Comparison of ENCODE assay signal across 1 cellular context in genomic region chr12:50070314-50071060, GRCh38.
A peak's percentile ranks its signal among the peaks of the same experiment; 100 is the strongest.
TF ChIP-seq lines count a peak whose summit lies in the region.

No MANE protein-coding gene starts in this region.

TF ChIP-seq in K562, 482 proteins besides CTCF, POLR2A, EP300 and RAD21 (continues in another document):
- 0 out of 2 replicates have a peak, but pooled peaks have one; percentile 10 for TF ChIP-seq ZBTB7A (IDR thresholded peaks at IDR 0.05; ENCODE audit: borderline replicate concordance, control insufficient read depth, low read depth, low read length)
- TF ChIP-seq CC2D1A (IDR thresholded peaks at IDR 0.05), result peak; percentile 67; the same call in 1 of the 2 replicates
- TF ChIP-seq SIN3A (IDR thresholded peaks at IDR 0.05; ENCODE audit: borderline replicate concordance in 2 of 2, control insufficient read depth in 1 of 2, low read depth in 2 of 2, low read length in 2 of 2), result no peak
- no peak for TF ChIP-seq RBM15 (IDR thresholded peaks at IDR 0.05; ENCODE audit: insufficient read depth, low read length)
- TF ChIP-seq MLLT1 (IDR thresholded peaks at IDR 0.05), result peak in 1 of 2 experiments; percentile 31; a peak in 1 of 4 replicates
- TF ChIP-seq, protein P1, sequence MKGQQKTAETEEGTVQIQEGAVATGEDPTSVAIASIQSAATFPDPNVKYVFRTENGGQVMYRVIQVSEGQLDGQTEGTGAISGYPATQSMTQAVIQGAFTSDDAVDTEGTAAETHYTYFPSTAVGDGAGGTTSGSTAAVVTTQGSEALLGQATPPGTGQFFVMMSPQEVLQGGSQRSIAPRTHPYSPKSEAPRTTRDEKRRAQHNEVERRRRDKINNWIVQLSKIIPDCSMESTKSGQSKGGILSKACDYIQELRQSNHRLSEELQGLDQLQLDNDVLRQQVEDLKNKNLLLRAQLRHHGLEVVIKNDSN (CRISPR knock-in tag; IDR thresholded peaks at IDR 0.05), result peak; percentile 38; the same call in 1 of the 2 replicates
- TF ChIP-seq, protein P2, sequence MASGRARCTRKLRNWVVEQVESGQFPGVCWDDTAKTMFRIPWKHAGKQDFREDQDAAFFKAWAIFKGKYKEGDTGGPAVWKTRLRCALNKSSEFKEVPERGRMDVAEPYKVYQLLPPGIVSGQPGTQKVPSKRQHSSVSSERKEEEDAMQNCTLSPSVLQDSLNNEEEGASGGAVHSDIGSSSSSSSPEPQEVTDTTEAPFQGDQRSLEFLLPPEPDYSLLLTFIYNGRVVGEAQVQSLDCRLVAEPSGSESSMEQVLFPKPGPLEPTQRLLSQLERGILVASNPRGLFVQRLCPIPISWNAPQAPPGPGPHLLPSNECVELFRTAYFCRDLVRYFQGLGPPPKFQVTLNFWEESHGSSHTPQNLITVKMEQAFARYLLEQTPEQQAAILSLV (tag; IDR thresholded peaks at IDR 0.05), result no peak
- peak; percentile 27; the same call in 1 of the 2 replicates for TF ChIP-seq ARID4B (CRISPR knock-in tag; IDR thresholded peaks at IDR 0.05)
- peak; percentile 23; the same call in 1 of the 2 replicates for TF ChIP-seq VEZF1 (CRISPR knock-in tag; IDR thresholded peaks at IDR 0.05)
- TF ChIP-seq ATF1 (CRISPR knock-in tag; IDR thresholded peaks at IDR 0.05), result no peak
- no peak for TF ChIP-seq ATF1 (tag; IDR thresholded peaks at IDR 0.05)
- peak; percentile 77; the same call in 1 of the 2 replicates for TF ChIP-seq HLTF (IDR thresholded peaks at IDR 0.05)
- TF ChIP-seq RBM25 (IDR thresholded peaks at IDR 0.05; ENCODE audit: low read depth, low read length, severe bottlenecking), result no peak
- TF ChIP-seq JUND (IDR thresholded peaks at IDR 0.05; ENCODE audit: borderline replicate concordance, low read depth, low read length), result peak; percentile 35; the same call in 1 of the 2 replicates
- peak; percentile 36; the same call in 1 of the 3 replicates for TF ChIP-seq JUND (tag; IDR thresholded peaks at IDR 0.05; ENCODE audit: borderline replicate concordance, low read depth, low read length)
- TF ChIP-seq SMAD2 (IDR thresholded peaks at IDR 0.05; ENCODE audit: low read depth, low read length), result no peak
- peak; percentile 39 for TF ChIP-seq ARID1B (IDR thresholded peaks at IDR 0.05)
- TF ChIP-seq, protein P3, sequence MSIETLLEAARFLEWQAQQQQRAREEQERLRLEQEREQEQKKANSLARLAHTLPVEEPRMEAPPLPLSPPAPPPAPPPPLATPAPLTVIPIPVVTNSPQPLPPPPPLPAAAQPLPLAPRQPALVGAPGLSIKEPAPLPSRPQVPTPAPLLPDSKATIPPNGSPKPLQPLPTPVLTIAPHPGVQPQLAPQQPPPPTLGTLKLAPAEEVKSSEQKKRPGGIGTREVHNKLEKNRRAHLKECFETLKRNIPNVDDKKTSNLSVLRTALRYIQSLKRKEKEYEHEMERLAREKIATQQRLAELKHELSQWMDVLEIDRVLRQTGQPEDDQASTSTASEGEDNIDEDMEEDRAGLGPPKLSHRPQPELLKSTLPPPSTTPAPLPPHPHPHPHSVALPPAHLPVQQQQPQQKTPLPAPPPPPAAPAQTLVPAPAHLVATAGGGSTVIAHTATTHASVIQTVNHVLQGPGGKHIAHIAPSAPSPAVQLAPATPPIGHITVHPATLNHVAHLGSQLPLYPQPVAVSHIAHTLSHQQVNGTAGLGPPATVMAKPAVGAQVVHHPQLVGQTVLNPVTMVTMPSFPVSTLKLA (conservative IDR thresholded peaks at IDR 0.05), result peak in 1 of 2 experiments; percentile 45; a peak in 2 of 4 replicates
- TF ChIP-seq RCOR1 (IDR thresholded peaks at IDR 0.05; ENCODE audit: borderline replicate concordance in 1 of 2, low read depth in 2 of 2, low read length in 2 of 2), result peak in 1 of 2 experiments; percentile 40; a peak in 1 of 4 replicates
- TF ChIP-seq ZNF263 (CRISPR knock-in tag; IDR thresholded peaks at IDR 0.05; ENCODE audit: borderline replicate concordance), result peak; percentile 62; the same call in 1 of the 2 replicates
- peak in 1 of 3 experiments; percentile 75; a peak in 2 of 6 replicates for TF ChIP-seq ZBTB11 (CRISPR knock-in tag; IDR thresholded peaks at IDR 0.05)
- TF ChIP-seq ZFP91 (CRISPR knock-in tag; IDR thresholded peaks at IDR 0.05), result no peak
- TF ChIP-seq, protein P4, sequence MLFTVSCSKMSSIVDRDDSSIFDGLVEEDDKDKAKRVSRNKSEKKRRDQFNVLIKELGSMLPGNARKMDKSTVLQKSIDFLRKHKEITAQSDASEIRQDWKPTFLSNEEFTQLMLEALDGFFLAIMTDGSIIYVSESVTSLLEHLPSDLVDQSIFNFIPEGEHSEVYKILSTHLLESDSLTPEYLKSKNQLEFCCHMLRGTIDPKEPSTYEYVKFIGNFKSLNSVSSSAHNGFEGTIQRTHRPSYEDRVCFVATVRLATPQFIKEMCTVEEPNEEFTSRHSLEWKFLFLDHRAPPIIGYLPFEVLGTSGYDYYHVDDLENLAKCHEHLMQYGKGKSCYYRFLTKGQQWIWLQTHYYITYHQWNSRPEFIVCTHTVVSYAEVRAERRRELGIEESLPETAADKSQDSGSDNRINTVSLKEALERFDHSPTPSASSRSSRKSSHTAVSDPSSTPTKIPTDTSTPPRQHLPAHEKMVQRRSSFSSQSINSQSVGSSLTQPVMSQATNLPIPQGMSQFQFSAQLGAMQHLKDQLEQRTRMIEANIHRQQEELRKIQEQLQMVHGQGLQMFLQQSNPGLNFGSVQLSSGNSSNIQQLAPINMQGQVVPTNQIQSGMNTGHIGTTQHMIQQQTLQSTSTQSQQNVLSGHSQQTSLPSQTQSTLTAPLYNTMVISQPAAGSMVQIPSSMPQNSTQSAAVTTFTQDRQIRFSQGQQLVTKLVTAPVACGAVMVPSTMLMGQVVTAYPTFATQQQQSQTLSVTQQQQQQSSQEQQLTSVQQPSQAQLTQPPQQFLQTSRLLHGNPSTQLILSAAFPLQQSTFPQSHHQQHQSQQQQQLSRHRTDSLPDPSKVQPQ (CRISPR knock-in tag; IDR thresholded peaks at IDR 0.05; ENCODE audit: borderline replicate concordance), result no peak
- TF ChIP-seq HSF4 (CRISPR knock-in tag; IDR thresholded peaks at IDR 0.05; ENCODE audit: borderline replicate concordance), result no peak
- TF ChIP-seq CBX3 (IDR thresholded peaks at IDR 0.05; ENCODE audit: borderline replicate concordance in 1 of 2, low read length in 2 of 2), result peak in 1 of 2 experiments; percentile 44; a peak in 1 of 3 replicates
- 0 out of 2 replicates have a peak, but pooled peaks have one; percentile 44 for TF ChIP-seq LARP7 (IDR thresholded peaks at IDR 0.05)
- no peak; the same call in 1 of the 2 replicates for TF ChIP-seq KLF1 (tag; IDR thresholded peaks at IDR 0.05)
- peak; percentile 39; the same call in 1 of the 2 replicates for TF ChIP-seq SPI1 (IDR thresholded peaks at IDR 0.05; ENCODE audit: borderline replicate concordance, low read depth, low read length)
- peak; percentile 27; the same call in 1 of the 2 replicates for TF ChIP-seq NKRF (IDR thresholded peaks at IDR 0.05; ENCODE audit: borderline replicate concordance)
- 0 out of 2 replicates have a peak, but pooled peaks have one; percentile 35 for TF ChIP-seq ZNF224 (CRISPR knock-in tag; IDR thresholded peaks at IDR 0.05)
- TF ChIP-seq TEAD4 (IDR thresholded peaks at IDR 0.05; ENCODE audit: low read length), result no peak; the same call in 1 of the 2 replicates
- TF ChIP-seq TEAD4 (CRISPR knock-in tag; IDR thresholded peaks at IDR 0.05; ENCODE audit: borderline replicate concordance), result 0 out of 2 replicates have a peak, but pooled peaks have one; percentile 59
- TF ChIP-seq CBFA2T3 (IDR thresholded peaks at IDR 0.05), result peak; percentile 53
- peak; percentile 24 to 46; a peak in 1 of 4 replicates for TF ChIP-seq NRF1 (conservative IDR thresholded peaks at IDR 0.05 in 1 of 2, IDR thresholded peaks at IDR 0.05 in 1 of 2)
